ENCODE assay signal across 11 cellular contexts in the genomic region with DNA sequence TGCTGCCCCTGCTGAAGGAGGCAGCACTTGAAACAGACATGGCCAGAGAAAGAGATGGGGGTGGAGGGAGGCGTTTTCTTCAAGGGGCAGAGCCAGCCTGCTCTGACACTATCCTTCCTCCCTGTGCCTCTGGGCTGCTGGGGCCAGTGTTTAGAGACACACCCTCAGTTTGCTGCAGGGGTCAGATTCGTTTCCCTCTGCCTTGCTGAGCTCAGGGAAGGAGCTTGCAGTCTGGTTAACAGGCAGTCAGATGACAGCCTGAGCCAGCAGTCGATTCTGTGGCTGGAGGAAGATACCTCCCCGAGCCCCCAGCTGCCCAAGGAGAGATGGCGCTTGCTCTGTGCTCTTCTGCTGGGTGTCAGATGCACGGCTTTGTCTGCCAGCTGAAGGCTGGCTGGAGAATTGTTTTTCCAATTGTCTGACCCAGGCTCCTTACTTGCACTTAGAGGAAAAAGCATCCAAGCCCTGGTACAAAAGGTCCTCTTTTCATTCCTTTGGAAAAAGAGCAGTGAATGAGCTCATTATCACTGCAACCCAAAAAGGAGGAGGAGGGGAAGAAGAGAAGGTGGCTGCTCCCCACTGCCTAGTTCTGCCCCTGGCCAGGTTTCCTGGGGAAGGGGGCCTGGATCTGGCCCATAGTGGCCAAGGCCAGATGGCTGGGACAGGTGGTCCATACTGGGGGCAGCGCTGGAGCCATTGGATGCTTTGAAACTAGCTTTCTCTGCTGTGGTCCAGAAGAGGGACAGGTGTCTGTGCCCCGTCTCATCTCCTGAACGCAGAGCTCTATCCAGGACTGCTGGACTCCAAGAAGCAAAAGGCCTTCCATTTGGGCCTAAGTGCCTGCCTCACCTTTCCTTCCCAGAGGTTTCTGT.
DNase-seq lines count a peak whose midpoint lies in the region; ATAC-seq and TF ChIP-seq lines count a peak whose summit lies in the region.
"Had no signal": no experiment of that assay in that cellular context is flagged by ENCODE, and none has a peak within 500 bp of the region (broad histone marks: within the 10 kb centered on the region; RNA-seq: fewer than 3 reads in every experiment).

No MANE protein-coding gene starts in this region.

- intact Hi-C loops in mucosa of descending colon (cut with DNase I, micrococcal nuclease) = no loop called here
- intact Hi-C loops in transverse colon (cut with DNase I; ENCODE audit: low total_unique reads) = no loop called here

- ATAC-seq in esophagus mucosa = peak; percentile 19
- peak; percentile 49 for ATAC-seq in mucosa of descending colon
- ATAC-seq: foreskin keratinocyte, K562 had no signal

- no peaks in the 10 kb centered on the region for H3K9me3 ChIP-seq in mucosa of descending colon
- no peaks in the 10 kb centered on the region for H3K9me3 ChIP-seq in transverse colon
- no peaks in the 10 kb centered on the region for H3K9me3 ChIP-seq in MG63
- H3K9me3 ChIP-seq: SJCRH30 had no signal

- no peak for TF ChIP-seq POLR2A in transverse colon (IDR thresholded peaks at IDR 0.05)

- 20 to 65% methylated on average over 1 to 9 of the region's 9 CpGs for WGBS in transverse colon (ENCODE audit: low coverage in 1 of 2), 2 donors

- no peak for TF ChIP-seq EP300 in transverse colon (IDR thresholded peaks at IDR 0.05; ENCODE audit: low read depth)

- peak overlapping the region; percentile 85 to 91 (median 90) for H3K27ac ChIP-seq in transverse colon
- H3K27ac ChIP-seq: foreskin keratinocyte, SJCRH30 had no signal

- H3K36me3 ChIP-seq in mucosa of descending colon (ENCODE audit: low read depth) = no peaks in the 10 kb centered on the region
- H3K36me3 ChIP-seq in transverse colon = no peaks in the 10 kb centered on the region
- peaks cover 11% of the 10 kb centered on the region for H3K36me3 ChIP-seq in MG63

- in situ Hi-C loops in transverse colon (cut with MboI; ENCODE audit: low pct_ligation_motif_present in 1 of 4, low pct_unique_long_range_greater_than_20kb in 1 of 4, low sequenced_read_pairs in 3 of 4) = no loop called here

- H3K27me3 ChIP-seq in transverse colon (no peaks in the 10 kb centered on the region), MG63 (no peaks in the 10 kb centered on the region)
- H3K27me3 ChIP-seq: foreskin keratinocyte, SJCRH30 had no signal

- peaks cover 11% of the 10 kb centered on the region for H3K4me1 ChIP-seq in mucosa of descending colon (ENCODE audit: low read depth)
- H3K4me1 ChIP-seq in transverse colon = peaks cover 33 to 62% (median 39%) of the 10 kb centered on the region in 4 donors
- H3K4me1 ChIP-seq: foreskin keratinocyte had no signal

- DNase-seq in NOMO-1 treated with DMSO at 0.1 percent for 48 hours (lab: John Stamatoyannopoulos, UW; ENCODE audit: unreplicated experiment) (peak; percentile 89), mucosa of descending colon (peak in 1 of 3 donors; percentile 44), transverse colon (peak; percentile 38), MG63 (no peak), COR-L47 (lab: John Stamatoyannopoulos, UW) (no peak), HPDE6-E6E7 (ENCODE audit: extremely low spot score) (no peak)
- DNase-seq: foreskin keratinocyte, HCEC 1CT had no signal

- H3K4me3 ChIP-seq in mucosa of descending colon = no peak overlapping the region
- H3K4me3 ChIP-seq in transverse colon = no peak overlapping the region
- H3K4me3 ChIP-seq in MG63 = no peak overlapping the region
- H3K4me3 ChIP-seq: K562, SJCRH30 had no signal

- TF ChIP-seq CTCF in mucosa of descending colon (IDR thresholded peaks at IDR 0.05) (no peak), transverse colon (IDR thresholded peaks at IDR 0.05) (no peak)

Comparison
In these comparisons a context has a peak if more than half of its experiments do, and no peak if none do; other contexts are left out.
1. DNase-seq: peak in NOMO-1 treated with DMSO at 0.1 percent for 48 hours (single experiment) and transverse colon (single experiment); none in MG63 (single experiment), COR-L47 (single experiment) and HPDE6-E6E7 (single experiment).